In the genomic region with DNA sequence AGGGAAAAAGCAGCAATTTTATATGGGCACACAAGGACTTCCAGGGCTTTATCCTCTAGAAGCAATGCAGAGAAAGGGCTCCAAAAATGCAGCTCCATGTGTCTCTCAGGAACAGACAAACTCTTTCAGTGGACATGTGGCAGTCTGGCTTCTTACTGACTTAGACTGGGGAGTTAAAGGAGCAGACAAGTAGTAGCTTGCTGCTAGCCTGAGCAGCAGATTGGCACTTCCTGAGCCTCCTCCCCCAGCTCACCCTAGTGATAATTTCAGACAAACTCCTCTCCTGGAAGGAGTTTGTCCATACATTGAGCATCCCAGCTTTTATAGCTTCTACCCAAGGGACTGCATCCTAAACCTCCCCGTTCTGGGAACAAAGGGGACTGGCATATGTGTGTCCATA, we compare ENCODE assay signal across 27 cellular contexts.
DNase-seq lines count a peak whose midpoint lies in the region; ATAC-seq and TF ChIP-seq lines count a peak whose summit lies in the region.
"Had no signal": no experiment of that assay in that cellular context is flagged by ENCODE, and none has a peak within 500 bp of the region (broad histone marks: within the 10 kb centered on the region; RNA-seq: fewer than 3 reads in every experiment).

No MANE protein-coding gene starts in this region.

- peak overlapping the region; percentile 66 for H3K27ac ChIP-seq in foreskin keratinocyte
- H3K27ac ChIP-seq: 22Rv1, cardiac muscle cell, coronary artery, heart left ventricle, VCaP had no signal

- no peaks in the 10 kb centered on the region for H3K9me3 ChIP-seq in MG63

- no peak for TF ChIP-seq CTCF in foreskin keratinocyte (conservative IDR thresholded peaks at IDR 0.05)

- H3K27me3 ChIP-seq in foreskin keratinocyte (no peaks in the 10 kb centered on the region), MG63 (no peaks in the 10 kb centered on the region)
- H3K27me3 ChIP-seq: cardiac muscle cell, heart left ventricle had no signal

- H3K4me1 ChIP-seq in foreskin keratinocyte, result peaks cover 14% of the 10 kb centered on the region
- H3K4me1 ChIP-seq: heart left ventricle had no signal

- peak; percentile 55 for DNase-seq in NCI-H2171 treated with DMSO at 0.1 percent for 48 hours (lab: John Stamatoyannopoulos, UW)
- no peak for DNase-seq in NCI-H2171 (lab: John Stamatoyannopoulos, UW)
- peak; percentile 14 for DNase-seq in astrocyte of the hippocampus (ENCODE audit: low read depth, low spot score)
- peak; percentile 67 to 83 for DNase-seq in foreskin keratinocyte
- DNase-seq in ureter (ENCODE audit: low spot score), result peak; percentile 45
- DNase-seq in NCI-H146 (lab: John Stamatoyannopoulos, UW), result no peak
- DNase-seq in MG63, result no peak
- DNase-seq: activated CD4-positive, alpha-beta T cell treated with anti-CD3 and anti-CD28 coated beads for 4 hours; activated CD8-positive, alpha-beta memory T cell treated with anti-CD3 and anti-CD28 coated beads for 24 hours; activated T-cell treated with anti-CD3 and anti-CD28 coated beads for 4 hours; amniotic stem cell; effector memory CD8-positive, alpha-beta T cell; heart left ventricle; NCI-H1694 treated with DMSO at 0.1 percent for 48 hours; NCI-H510A; stimulated activated naive B cell treated with anti-CD40 and anti-IgM and Interleukin-4, amounts not matched to agents 10 μg/mL and 1 μg/mL and 100 μg/mL, for 72 hours; substantia nigra; T-helper 9 cell had no signal

- ATAC-seq in foreskin keratinocyte (peak; percentile 95), GM18517 (IDR thresholded peaks at IDR 0.05; ENCODE audit: unreplicated experiment) (no peak)
- ATAC-seq: effector memory CD8-positive, alpha-beta T cell; esophagus mucosa; GM23338; heart left ventricle; natural killer cell treated with Interleukin-12 subunit alpha and Interleukin-12 subunit beta and Interleukin-15 and Interleukin-18, amount 100 ng/mL, for 72 hours; stimulated activated naive B cell treated with anti-CD40 and anti-IgM and Interleukin-4, amounts not matched to agents 10 μg/mL and 1 μg/mL and 100 μg/mL, for 72 hours had no signal

- no peaks in the 10 kb centered on the region for H3K36me3 ChIP-seq in MG63
- H3K36me3 ChIP-seq: cardiac muscle cell had no signal

- H3K4me3 ChIP-seq in MG63, result no peak overlapping the region
- H3K4me3 ChIP-seq: cardiac muscle cell, coronary artery, GM23338, heart left ventricle, lung had no signal

Comparison
In these comparisons a context has a peak if more than half of its experiments do, and no peak if none do; other contexts are left out.
1. DNase-seq: peak in NCI-H2171 treated with DMSO at 0.1 percent for 48 hours (single experiment), astrocyte of the hippocampus (single experiment), foreskin keratinocyte (2 of 2) and ureter (single experiment); none in NCI-H2171 (single experiment), NCI-H146 (single experiment) and MG63 (single experiment).